ENCODE assay signal across 8 cellular contexts in the genomic region with DNA sequence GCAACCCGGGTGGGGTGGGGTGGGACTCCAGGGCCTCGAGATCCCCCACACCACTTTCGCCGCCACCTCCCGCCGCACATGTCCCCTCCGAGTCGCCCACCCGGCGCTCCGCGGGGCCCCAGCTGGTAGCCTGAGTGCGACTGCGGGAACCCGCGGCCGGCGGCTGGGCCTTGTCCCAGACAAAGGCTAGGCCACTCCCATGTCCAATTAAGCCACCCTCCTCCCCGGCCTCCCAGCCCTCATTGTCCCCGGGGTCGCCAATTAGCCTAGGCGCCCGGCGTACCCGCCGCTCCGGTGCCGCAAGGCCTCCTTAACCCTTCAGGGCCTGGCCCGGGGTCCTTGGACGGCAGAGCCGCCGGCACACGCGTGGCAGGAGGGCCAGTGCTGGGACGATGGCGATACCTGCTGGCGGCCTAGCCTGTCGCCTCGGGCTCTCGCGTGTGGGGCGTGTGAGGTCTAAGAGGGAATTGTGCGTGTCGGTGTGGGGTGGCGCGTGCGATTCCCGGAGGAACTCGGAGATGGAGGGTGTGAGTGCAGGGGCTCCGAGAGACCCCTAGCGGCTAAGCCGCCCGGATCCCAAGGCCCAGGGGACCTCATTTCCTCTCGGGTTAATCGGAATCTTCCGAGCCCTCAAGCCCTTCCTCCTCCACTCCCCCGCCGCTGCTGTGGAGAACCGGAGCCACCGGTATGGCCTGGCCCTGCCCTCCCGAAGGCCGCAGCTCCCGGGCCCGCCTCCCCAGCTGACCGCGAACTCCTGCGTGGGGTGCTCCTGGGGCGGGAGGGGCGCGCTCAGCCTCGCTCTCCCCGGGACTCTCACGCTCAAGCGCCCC. TPM values are rescaled to one million over a fixed set of nuclear protein-coding genes. Genes with fewer than 3 reads are reported as not detected.
A peak's percentile ranks its signal among the peaks of the same experiment; 100 is the strongest.
DNase-seq lines count a peak whose midpoint lies in the region; ATAC-seq and TF ChIP-seq lines count a peak whose summit lies in the region.

No MANE protein-coding gene starts in this region.

- no peak for DNase-seq in CD4-positive, CD25-positive, alpha-beta regulatory T cell
- DNase-seq in RKO (ENCODE audit: low spot score) (peak; percentile 45), lower leg skin (ENCODE audit: low spot score in 2 of 2) (peak; percentile 17 to 89), substantia nigra (lab: John Stamatoyannopoulos, UW) (peak in 13 of 49 donors; percentile 34 to 65 (median 50)), NCI-H226 (no peak)

- H3K9me3 ChIP-seq in CD4-positive, CD25-positive, alpha-beta regulatory T cell (ENCODE audit: control insufficient read depth in 2 of 2, low read length in 2 of 2), result no peaks in the 10 kb centered on the region

- 3 to 4% methylated on average over 42 to 62 of the region's 74 CpGs for WGBS in lower leg skin, 2 donors

- H3K27ac ChIP-seq in CD4-positive, CD25-positive, alpha-beta regulatory T cell (ENCODE audit: insufficient read depth, low read length, poor library complexity, severe bottlenecking), result no peak overlapping the region
- H3K27ac ChIP-seq in cingulate gyrus (ENCODE audit: low read depth, low read length) (peak overlapping the region; percentile 47), substantia nigra (ENCODE audit: low read depth, low read length, poor library complexity, severe bottlenecking) (peak overlapping the region; percentile 53)

- no peaks in the 10 kb centered on the region for H3K36me3 ChIP-seq in CD4-positive, CD25-positive, alpha-beta regulatory T cell (ENCODE audit: control insufficient read depth, insufficient read depth, low read length)

- no peaks in the 10 kb centered on the region for H3K36me3 Mint-ChIP-seq in CD4-positive, CD25-positive, alpha-beta regulatory T cell

- no peak for TF ChIP-seq CTCF in lower leg skin (IDR thresholded peaks at IDR 0.05)

- H3K4me3 ChIP-seq in CD4-positive, CD25-positive, alpha-beta regulatory T cell (ENCODE audit: low read depth, low read length), result no peak overlapping the region
- H3K4me3 ChIP-seq in lower leg skin (ENCODE audit: low read depth, poor library complexity, severe bottlenecking), result peak overlapping the region; percentile 21

- no peak overlapping the region for H3K27ac Mint-ChIP-seq in CD4-positive, CD25-positive, alpha-beta regulatory T cell

- H3K9me3 Mint-ChIP-seq in CD4-positive, CD25-positive, alpha-beta regulatory T cell, result no peaks in the 10 kb centered on the region

- ATAC-seq in CD4-positive, CD25-positive, alpha-beta regulatory T cell (ENCODE audit: low read depth in 2 of 2), result no peak
- ATAC-seq in GM21576 (IDR thresholded peaks at IDR 0.05; ENCODE audit: unreplicated experiment), result peak; percentile 2
- ATAC-seq in activated CD4-positive, CD25-positive, alpha-beta regulatory T cell treated with anti-CD3 and anti-CD28 coated beads, Interleukin-2, amount 50 U/mL, for 24 hours, result no peak

- intact Hi-C loops in lower leg skin (cut with DNase I; ENCODE audit: low total_unique reads), result loop anchor here (5.0 to 10.0 kb wide), 2 partner anchors 136 to 423 kb away; no protein-coding TSS in a partner anchor

- peaks cover 67% of the 10 kb centered on the region for H3K27me3 Mint-ChIP-seq in CD4-positive, CD25-positive, alpha-beta regulatory T cell

- H3K4me1 Mint-ChIP-seq in CD4-positive, CD25-positive, alpha-beta regulatory T cell, result peaks cover 0 to 31% (median 11%) of the 10 kb centered on the region in 4 donors

- peak overlapping the region; percentile 66 to 84 (median 75) for H3K4me3 Mint-ChIP-seq in CD4-positive, CD25-positive, alpha-beta regulatory T cell

- H3K27me3 ChIP-seq in CD4-positive, CD25-positive, alpha-beta regulatory T cell (ENCODE audit: control insufficient read depth, insufficient read depth, low read length), result peaks cover 15% of the 10 kb centered on the region

- peaks cover 47% of the 10 kb centered on the region for H3K4me1 ChIP-seq in CD4-positive, CD25-positive, alpha-beta regulatory T cell (ENCODE audit: control insufficient read depth, insufficient read depth, low read length, poor library complexity, severe bottlenecking)

- no peak for TF ChIP-seq POLR2A in lower leg skin (IDR thresholded peaks at IDR 0.05)

RNA-seq across cellular contexts. Expression of a gene that starts 11.7 kb away (rescaled TPM):
- not detected for total RNA-seq in CD4-positive, CD25-positive, alpha-beta regulatory T cell
- polyA plus RNA-seq in CD4-positive, CD25-positive, alpha-beta regulatory T cell, result not detected
- 1 to 10 TPM in 3 of 4 donors, under 1 TPM in 1; 0.25 to 9.1 (median 5.7) TPM for total RNA-seq in lower leg skin

RNA-seq across cellular contexts. Expression of a gene that starts 40.9 kb away (rescaled TPM):
- total RNA-seq in CD4-positive, CD25-positive, alpha-beta regulatory T cell, result not detected
- not detected for polyA plus RNA-seq in CD4-positive, CD25-positive, alpha-beta regulatory T cell
- total RNA-seq in lower leg skin, result under 1 TPM in 1 of 4 donors, not detected in 3; 0.53 TPM

Comparison
In these comparisons a context has a peak if more than half of its experiments do, and no peak if none do; other contexts are left out.
1. DNase-seq: peak in RKO (single experiment) and lower leg skin (2 of 2); none in CD4-positive, CD25-positive, alpha-beta regulatory T cell (0 of 3) and NCI-H226 (single experiment).